9 cellular contexts compared by ENCODE assay signal in the genomic region with DNA sequence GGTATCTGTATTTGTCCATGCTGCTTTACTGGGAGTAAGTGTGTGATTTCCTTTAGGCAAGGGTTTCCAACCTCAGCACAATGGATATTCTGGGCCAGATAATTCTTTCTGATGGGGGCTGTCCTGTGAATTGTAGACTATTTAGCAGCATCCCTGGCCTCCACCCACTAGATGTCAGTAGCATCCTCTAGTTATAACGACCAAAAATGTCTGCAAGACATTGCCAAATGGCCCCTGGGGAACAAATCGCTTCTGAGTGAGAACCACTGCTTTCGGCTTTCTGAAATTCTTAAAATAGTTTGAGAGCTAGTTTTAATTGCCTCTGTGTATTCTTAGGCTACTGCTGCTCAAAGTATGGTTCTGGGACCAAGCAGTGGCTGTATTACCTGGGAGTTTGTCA.
A peak's percentile ranks its signal among the peaks of the same experiment; 100 is the strongest.
DNase-seq lines count a peak whose midpoint lies in the region; ATAC-seq and TF ChIP-seq lines count a peak whose summit lies in the region.
"Had no signal": no experiment of that assay in that cellular context is flagged by ENCODE, and none has a peak within 500 bp of the region (broad histone marks: within the 10 kb centered on the region; RNA-seq: fewer than 3 reads in every experiment).

No MANE protein-coding gene starts in this region.

- H3K9ac ChIP-seq in endodermal cell (ENCODE audit: extremely low read depth, low read length, poor library complexity, severe bottlenecking): no peak overlapping the region

- H3K27ac Mint-ChIP-seq in endodermal cell: no peak overlapping the region

- no peak overlapping the region for H3K4me3 ChIP-seq in LNCaP clone FGC (ENCODE audit: low read depth, low read length)
- H3K4me3 ChIP-seq in endodermal cell (ENCODE audit: low read length): no peak overlapping the region
- no peak overlapping the region for H3K4me3 ChIP-seq in thoracic aorta

- H3K27ac ChIP-seq in endodermal cell (ENCODE audit: low read depth, low read length) (no peak overlapping the region), thoracic aorta (peak overlapping the region in 1 of 2 donors; percentile 47)
- H3K27ac ChIP-seq: neutrophil had no signal

- no peaks in the 10 kb centered on the region for H3K36me3 Mint-ChIP-seq in endodermal cell (ENCODE audit: low read depth)

- intact Hi-C loops in left cardiac atrium (cut with DNase I) (no loop called here), Right ventricle myocardium inferior (cut with DNase I) (no loop called here)

- peak; percentile 32 for DNase-seq in left cardiac atrium
- DNase-seq in Right ventricle myocardium inferior (ENCODE audit: missing footprints): no peak
- DNase-seq in LNCaP clone FGC (ENCODE audit: low read depth): no peak
- peak; percentile 64 for DNase-seq in endodermal cell
- peak; percentile 3 for DNase-seq in thoracic aorta (ENCODE audit: low spot score)
- no peak for DNase-seq in hippocampal formation (lab: John Stamatoyannopoulos, UW)
- DNase-seq in NCI-H1105 (lab: John Stamatoyannopoulos, UW): no peak
- DNase-seq in NCI-H146 treated with DMSO at 0.1 percent for 48 hours (lab: John Stamatoyannopoulos, UW; ENCODE audit: unreplicated experiment): no peak

- peaks cover 5% of the 10 kb centered on the region for H3K4me1 Mint-ChIP-seq in endodermal cell

- H3K9me3 ChIP-seq in endodermal cell (ENCODE audit: control insufficient read depth, low read length) (no peaks in the 10 kb centered on the region), thoracic aorta (no peaks in the 10 kb centered on the region)
- H3K9me3 ChIP-seq: neutrophil had no signal

- H3K4me1 ChIP-seq in endodermal cell (ENCODE audit: control insufficient read depth, insufficient read depth, low read length): no peaks in the 10 kb centered on the region
- H3K4me1 ChIP-seq in thoracic aorta (ENCODE audit: control insufficient read depth in 1 of 2, low read depth in 2 of 2): peaks cover 11 to 51% of the 10 kb centered on the region in 2 donors

- H3K27me3 ChIP-seq in endodermal cell (ENCODE audit: control insufficient read depth, insufficient read depth, low read length, poor library complexity, severe bottlenecking) (no peaks in the 10 kb centered on the region), thoracic aorta (replicated peaks; ENCODE audit: insufficient read depth) (no peaks in the 10 kb centered on the region)
- H3K27me3 ChIP-seq: neutrophil had no signal

- H3K9me3 Mint-ChIP-seq in endodermal cell: peaks cover 46% of the 10 kb centered on the region

- H3K36me3 ChIP-seq in endodermal cell (ENCODE audit: control insufficient read depth, insufficient read depth, low read length) (peaks cover 3% of the 10 kb centered on the region), thoracic aorta (no peaks in the 10 kb centered on the region)
- H3K36me3 ChIP-seq: neutrophil had no signal

- no peaks in the 10 kb centered on the region for H3K27me3 Mint-ChIP-seq in endodermal cell (ENCODE audit: insufficient read depth)

- H3K4me3 Mint-ChIP-seq in endodermal cell: no peak overlapping the region

- WGBS in endodermal cell (ENCODE audit: insufficient coverage in 1 of 2, insufficient read length in 1 of 2), 2 experiments: 90 to 92% methylated on average over 3 of the region's 3 CpGs

- TF ChIP-seq CTCF in LNCaP clone FGC (IDR thresholded peaks at IDR 0.05; ENCODE audit: control insufficient read depth, extremely low read depth, insufficient read depth) (peak; percentile 40), endodermal cell (conservative IDR thresholded peaks at IDR 0.05) (peak; percentile 56), thoracic aorta (IDR thresholded peaks at IDR 0.05) (peak; percentile 25)

- ATAC-seq in left cardiac atrium: peak in 1 of 2 donors; percentile 44
- no peak for ATAC-seq in Right ventricle myocardium inferior
- ATAC-seq in thoracic aorta (ENCODE audit: insufficient number of reproducible peaks, low FRiP score, low read depth): no peak

Comparison
In these comparisons a context has a peak if more than half of its experiments do, and no peak if none do; other contexts are left out.
1. DNase-seq: peak in left cardiac atrium (single experiment), endodermal cell (single experiment) and thoracic aorta (single experiment); none in Right ventricle myocardium inferior (single experiment), LNCaP clone FGC (single experiment), hippocampal formation (0 of 2), NCI-H1105 (single experiment) and NCI-H146 treated with DMSO at 0.1 percent for 48 hours (single experiment).
2. Peak in every context shown above with its lines, with median percentiles within 50 percentile points of each other: CTCF ChIP-seq.